21 cellular contexts compared by ENCODE assay signal in genomic region chr9:33703430-33704096, GRCh38.
DNase-seq lines count a peak whose midpoint lies in the region; ATAC-seq, FAIRE-seq and TF ChIP-seq lines count a peak whose summit lies in the region.
"Had no signal": no experiment of that assay in that cellular context is flagged by ENCODE, and none has a peak within 500 bp of the region (broad histone marks: within the 10 kb centered on the region; RNA-seq: fewer than 3 reads in every experiment).

No MANE protein-coding gene starts in this region.

- no peak for ATAC-seq in CD8-positive, alpha-beta T cell
- ATAC-seq: PC-3 had no signal

- POLR2A ChIA-PET in endothelial cell of umbilical vein (lab: Charles Lee), result no interaction called here
- POLR2A ChIA-PET in CD8-positive, alpha-beta T cell (lab: Charles Lee), result no interaction called here

- no peaks in the 10 kb centered on the region for H3K4me1 Mint-ChIP-seq in CD8-positive, alpha-beta T cell (ENCODE audit: low read depth)

- no peak overlapping the region for H3K4me3 Mint-ChIP-seq in CD8-positive, alpha-beta T cell
- H3K4me3 Mint-ChIP-seq: CD4-positive, CD25-positive, alpha-beta regulatory T cell; HFFc6 had no signal

- H3K36me3 Mint-ChIP-seq in CD8-positive, alpha-beta T cell, result no peaks in the 10 kb centered on the region
- H3K36me3 Mint-ChIP-seq: CD4-positive, CD25-positive, alpha-beta regulatory T cell had no signal

- peak overlapping the region; percentile 35 for H2AFZ ChIP-seq in endothelial cell of umbilical vein (ENCODE audit: low read depth, low read length)

- H3K4me1 ChIP-seq in endothelial cell of umbilical vein (ENCODE audit: control insufficient read depth, extremely low read depth, insufficient read depth, low read length), result peaks cover 2% of the 10 kb centered on the region
- no peaks in the 10 kb centered on the region for H3K4me1 ChIP-seq in CD8-positive, alpha-beta T cell (ENCODE audit: insufficient read depth, low read length)
- H3K4me1 ChIP-seq: SJSA1 had no signal

- H3K79me2 ChIP-seq in endothelial cell of umbilical vein (ENCODE audit: control insufficient read depth, insufficient read depth, low read length), result no peaks in the 10 kb centered on the region

- H3K9me3 ChIP-seq in endothelial cell of umbilical vein (replicated peaks; ENCODE audit: control insufficient read depth, insufficient read depth, low read length), result no peaks in the 10 kb centered on the region
- H3K9me3 ChIP-seq in CD8-positive, alpha-beta T cell (ENCODE audit: low read length), result no peaks in the 10 kb centered on the region
- H3K9me3 ChIP-seq: HAP-1, SJSA1 had no signal

- no TSS peak for BruUV-seq in endothelial cell of umbilical vein (replicated peaks; lab: Mats Ljungman, UMichigan)

- no peaks in the 10 kb centered on the region for H4K20me1 ChIP-seq in endothelial cell of umbilical vein (replicated peaks; ENCODE audit: control insufficient read depth, extremely low read depth, insufficient read depth, low read length)

- TF ChIP-seq POLR2A in endothelial cell of umbilical vein (IDR thresholded peaks at IDR 0.05; ENCODE audit: low read depth, low read length), result no peak

- intact Hi-C loops in endothelial cell of umbilical vein (cut with micrococcal nuclease), result no loop called here
- intact Hi-C loops in CD8-positive, alpha-beta T cell (cut with DNase I, micrococcal nuclease), result no loop called here
- intact Hi-C loops in posterior cingulate gyrus (cut with DNase I), result no loop called here

- H3K27me3 Mint-ChIP-seq in CD8-positive, alpha-beta T cell (ENCODE audit: low read depth), result peaks cover 6% of the 10 kb centered on the region

- H3K27me3 ChIP-seq in endothelial cell of umbilical vein (ENCODE audit: control insufficient read depth in 2 of 2, insufficient read depth in 2 of 2, low read length in 2 of 2), result peaks cover 0 to 4% of the 10 kb centered on the region in 2 experiments
- H3K27me3 ChIP-seq in CD8-positive, alpha-beta T cell (ENCODE audit: insufficient read depth, low read length), result no peaks in the 10 kb centered on the region
- H3K27me3 ChIP-seq: SJSA1 had no signal

- no peak overlapping the region for H3K27ac Mint-ChIP-seq in CD8-positive, alpha-beta T cell
- H3K27ac Mint-ChIP-seq: CD4-positive, CD25-positive, alpha-beta regulatory T cell; HFFc6 had no signal

- H3K4me3 ChIP-seq in endothelial cell of umbilical vein (replicated peaks in 1 of 3; ENCODE audit: insufficient read depth in 1 of 3, low read depth in 1 of 3, low read length in 3 of 3), result no peak overlapping the region
- H3K4me3 ChIP-seq in CD8-positive, alpha-beta T cell (ENCODE audit: low read depth, low read length), result no peak overlapping the region
- H3K4me3 ChIP-seq: HAP-1, SJSA1 had no signal

- CTCF ChIA-PET in endothelial cell of umbilical vein (lab: Charles Lee), result interaction anchor here (1.8 kb wide), 1 partner anchor 80 kb away, joined by 3 read pairs; no protein-coding TSS in a partner anchor
- CTCF ChIA-PET in CD8-positive, alpha-beta T cell (lab: Charles Lee), result interaction anchor here (1.8 kb wide), 1 partner anchor 18 kb away, joined by 4 read pairs; no protein-coding TSS in a partner anchor

- H3K36me3 ChIP-seq in endothelial cell of umbilical vein (ENCODE audit: control insufficient read depth in 2 of 2, extremely low read depth in 1 of 2, insufficient read depth in 2 of 2, low read length in 2 of 2), result no peaks in the 10 kb centered on the region
- H3K36me3 ChIP-seq in CD8-positive, alpha-beta T cell (ENCODE audit: insufficient read depth, low read length), result no peaks in the 10 kb centered on the region
- H3K36me3 ChIP-seq: HAP-1, SJSA1 had no signal

- no peak overlapping the region for H3K4me2 ChIP-seq in endothelial cell of umbilical vein (ENCODE audit: insufficient read depth, low read length)

- DNase-seq in SIG-M5 treated with dmso at 0.1 percent for 504 hours (lab: John Stamatoyannopoulos, UW; ENCODE audit: unreplicated experiment) (peak; percentile 2), SIG-M5 (lab: John Stamatoyannopoulos, UW) (no peak), NOMO-1 treated with dmso at 0.1 percent for 144 hours (lab: John Stamatoyannopoulos, UW; ENCODE audit: unreplicated experiment) (peak; percentile 12), endothelial cell of umbilical vein (ENCODE audit: low read depth, low spot score) (peak; percentile 8), globus pallidus (ENCODE audit: low spot score) (no peak), posterior cingulate gyrus (no peak)
- no peak for DNase-seq in CD8-positive, alpha-beta T cell
- DNase-seq: CD4-positive, CD25-positive, alpha-beta regulatory T cell; GOT3; HFFc6; KG1; MM.1S; NCI-H1105 treated with DMSO at 0.1 percent for 48 hours; NCI-H146; NCI-H2029; NCI-H446 treated with DMSO at 0.1 percent for 48 hours; NCI-H526 treated with DMSO at 0.1 percent for 48 hours; PC-3 had no signal

- no peak for TF ChIP-seq CTCF in endothelial cell of umbilical vein (IDR thresholded peaks at IDR 0.05; ENCODE audit: extremely low read depth in 1 of 2, insufficient read depth in 1 of 2, low read depth in 1 of 2, low read length in 2 of 2)
- TF ChIP-seq CTCF in CD8-positive, alpha-beta T cell (IDR thresholded peaks at IDR 0.05), result no peak

- no peak for FAIRE-seq in endothelial cell of umbilical vein (lab: Jason Lieb, UNC)
- FAIRE-seq: D721Med had no signal

- no peaks in the 10 kb centered on the region for H3K9me1 ChIP-seq in endothelial cell of umbilical vein (replicated peaks; ENCODE audit: control insufficient read depth, extremely low read depth, insufficient read depth, low read length)

- no peak overlapping the region for H3K27ac ChIP-seq in endothelial cell of umbilical vein (ENCODE audit: insufficient read depth, low read depth, low read length)
- no peak overlapping the region for H3K27ac ChIP-seq in CD8-positive, alpha-beta T cell (ENCODE audit: low read depth, low read length)
- H3K27ac ChIP-seq: SJSA1 had no signal

- H3K9ac ChIP-seq in endothelial cell of umbilical vein (replicated peaks; ENCODE audit: extremely low read depth, insufficient read depth, low read length), result no peak overlapping the region

- dilution Hi-C loops in endothelial cell of umbilical vein (cut with MboI; ENCODE audit: extremely low pct_ligation_motif_present, low sequenced_read_pairs), result no loop called here

- H3K9me3 Mint-ChIP-seq in CD8-positive, alpha-beta T cell, result peaks cover 3% of the 10 kb centered on the region
- H3K9me3 Mint-ChIP-seq: HFFc6 had no signal

TF ChIP-seq in endothelial cell of umbilical vein, 7 proteins besides CTCF, POLR2A, EP300 and RAD21:
- TF ChIP-seq MAX (IDR thresholded peaks at IDR 0.05; ENCODE audit: insufficient read depth, insufficient read length), result no peak
- TF ChIP-seq POLR2AphosphoS5 (IDR thresholded peaks at IDR 0.05; ENCODE audit: insufficient read depth, low read depth, low read length), result no peak
- TF ChIP-seq MYC (IDR thresholded peaks at IDR 0.05; ENCODE audit: low read depth, low read length), result no peak
- no peak for TF ChIP-seq GATA2 (IDR thresholded peaks at IDR 0.05; ENCODE audit: insufficient read depth, insufficient read length, low read depth, low read length)
- TF ChIP-seq JUN (IDR thresholded peaks at IDR 0.05; ENCODE audit: borderline replicate concordance, insufficient read depth, insufficient read length, low read depth), result no peak
- TF ChIP-seq FOS (IDR thresholded peaks at IDR 0.05; ENCODE audit: borderline replicate concordance, insufficient read depth, low read length), result no peak
- no peak for TF ChIP-seq EZH2 (IDR thresholded peaks at IDR 0.05; ENCODE audit: borderline replicate concordance, low read depth, low read length, severe bottlenecking)

Comparison
In these comparisons a context has a peak if more than half of its experiments do, and no peak if none do; other contexts are left out.
1. DNase-seq: peak in SIG-M5 treated with dmso at 0.1 percent for 504 hours (single experiment), NOMO-1 treated with dmso at 0.1 percent for 144 hours (single experiment) and endothelial cell of umbilical vein (single experiment); none in SIG-M5 (single experiment), globus pallidus (single experiment), CD8-positive, alpha-beta T cell (0 of 7) and posterior cingulate gyrus (0 of 10).